ENCODE assay signal across 10 cellular contexts in the genomic region with DNA sequence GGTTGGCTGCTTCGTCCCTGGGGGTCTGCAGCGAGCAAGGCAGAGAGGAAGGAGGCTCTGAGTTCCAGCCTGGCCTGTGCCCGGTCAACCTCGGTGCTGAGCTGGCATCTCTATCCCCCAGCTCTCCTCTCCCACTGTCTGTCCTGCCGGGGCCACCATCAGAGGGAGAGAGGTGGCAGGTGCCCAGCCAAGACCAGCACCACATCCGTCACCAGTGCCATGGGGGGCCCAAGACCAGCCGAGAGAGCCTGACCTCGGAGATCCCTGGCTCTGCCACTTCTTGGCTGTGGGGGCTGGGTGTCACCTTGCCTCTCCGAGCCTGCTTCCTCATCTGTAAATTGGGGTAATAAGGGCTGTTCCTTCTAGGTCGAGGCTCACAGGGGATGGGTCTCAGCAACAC. TPM values are rescaled to one million over a fixed set of nuclear protein-coding genes. Genes with fewer than 3 reads are reported as not detected.
A peak's percentile ranks its signal among the peaks of the same experiment; 100 is the strongest.
DNase-seq lines count a peak whose midpoint lies in the region; ATAC-seq and TF ChIP-seq lines count a peak whose summit lies in the region.
"Had no signal": no experiment of that assay in that cellular context is flagged by ENCODE, and none has a peak within 500 bp of the region (broad histone marks: within the 10 kb centered on the region; RNA-seq: fewer than 3 reads in every experiment).

No MANE protein-coding gene starts in this region.

- H4K91ac ChIP-seq in IMR-90 (ENCODE audit: insufficient read depth, low read depth, low read length), result no peak overlapping the region

- no peak overlapping the region for H4K5ac ChIP-seq in IMR-90 (ENCODE audit: low read depth, low read length)

- no peak overlapping the region for H2BK5ac ChIP-seq in IMR-90 (ENCODE audit: low read depth, low read length, poor library complexity, severe bottlenecking)

- H2BK20ac ChIP-seq in IMR-90 (ENCODE audit: low read depth, low read length), result no peak overlapping the region

- no peak overlapping the region for H3K56ac ChIP-seq in IMR-90 (ENCODE audit: extremely low read depth, insufficient read depth, low read length)

- H2AFZ ChIP-seq in IMR-90 (replicated peaks; ENCODE audit: low read length, poor library complexity), result peak overlapping the region; percentile 33

- dilution Hi-C loops in IMR-90 (cut with HindIII; ENCODE audit: low sequenced_read_pairs, unreplicated experiment), result no loop called here

- POLR2A ChIA-PET in IMR-90 (lab: Charles Lee; ENCODE audit: unreplicated experiment), result interaction anchor here (0.6 kb wide), 1 partner anchor 71 kb away, joined by 3 read pairs; no protein-coding TSS in a partner anchor

- H3K27me3 ChIP-seq in IMR-90 (ENCODE audit: control insufficient read depth, insufficient read depth, low read length) (no peaks in the 10 kb centered on the region), duodenal mucosa (ENCODE audit: control insufficient read depth in 1 of 2, insufficient read depth in 2 of 2, low read length in 2 of 2) (no peaks in the 10 kb centered on the region)

- H2AK5ac ChIP-seq in IMR-90 (ENCODE audit: low read depth, low read length), result peak overlapping the region; percentile 59; the same call in 1 of the 2 replicates

- H3K4me1 ChIP-seq in IMR-90 (ENCODE audit: control insufficient read depth, insufficient read depth, low read length), result peaks cover 5% of the 10 kb centered on the region; the same call in 1 of the 2 replicates
- peaks cover 26 to 44% of the 10 kb centered on the region in 2 donors for H3K4me1 ChIP-seq in duodenal mucosa (ENCODE audit: control insufficient read depth in 1 of 2, insufficient read depth in 2 of 2, low read length in 2 of 2)

- in situ Hi-C loops in IMR-90 (cut with MboI; ENCODE audit: low sequenced_read_pairs), result no loop called here

- H3K4ac ChIP-seq in IMR-90 (ENCODE audit: low read depth, low read length), result no peak overlapping the region

- H3K36me3 ChIP-seq in IMR-90 (ENCODE audit: control insufficient read depth, insufficient read depth, low read length), result no peaks in the 10 kb centered on the region
- H3K36me3 ChIP-seq in duodenal mucosa (ENCODE audit: control insufficient read depth in 1 of 2, insufficient read depth in 2 of 2, low read length in 2 of 2), result no peaks in the 10 kb centered on the region

- intact Hi-C loops in IMR-90 (cut with micrococcal nuclease), result no loop called here

- H4K8ac ChIP-seq in IMR-90 (ENCODE audit: low read depth in 2 of 2, low read length in 2 of 2), result no peak overlapping the region

- no TSS peak for BruUV-seq in IMR-90 (replicated peaks; lab: Mats Ljungman, UMichigan)

- CTCF ChIA-PET in IMR-90 (lab: Yijun Ruan, JAX), result no interaction called here

- no peak for DNase-seq in IMR-90
- DNase-seq in NOMO-1 treated with dmso at 0.1 percent for 144 hours (lab: John Stamatoyannopoulos, UW; ENCODE audit: unreplicated experiment), result peak; percentile 46
- DNase-seq in stimulated activated CD4-positive, alpha-beta T cell treated with anti-CD3 and anti-CD28 coated beads, Interleukin-4, amount 100 ng/mL, for 4 hours, result no peak
- DNase-seq in SK-N-DZ (ENCODE audit: low spot score), result no peak
- DNase-seq in COLO668 (lab: John Stamatoyannopoulos, UW; ENCODE audit: unreplicated experiment), result no peak
- DNase-seq: NCI-H2081 treated with DMSO at 0.1 percent for 48 hours had no signal

- H3K9me3 ChIP-seq in IMR-90 (ENCODE audit: control insufficient read depth, insufficient read depth, low read length), result no peaks in the 10 kb centered on the region
- H3K9me3 ChIP-seq in duodenal mucosa (ENCODE audit: control insufficient read depth in 1 of 2, low read length in 2 of 2), result no peaks in the 10 kb centered on the region

- no peaks in the 10 kb centered on the region for H4K20me1 ChIP-seq in IMR-90 (ENCODE audit: insufficient read depth, low read length)

- ATAC-seq in IMR-90 (ENCODE audit: low read depth), result no peak

- no peak overlapping the region for H3K27ac ChIP-seq in IMR-90 (ENCODE audit: insufficient read depth, low read length)
- H3K27ac ChIP-seq in duodenal mucosa (ENCODE audit: low read depth, low read length), result peak overlapping the region; percentile 20
- H3K27ac ChIP-seq in skin epidermis, result peak overlapping the region in 12 of 21 experiments; percentile 35 to 72 (median 62)

- TF ChIP-seq RAD21 in IMR-90 (IDR thresholded peaks at IDR 0.05; ENCODE audit: low read length), result no peak

- H3K4me3 ChIP-seq in IMR-90 (ENCODE audit: insufficient read depth, low read depth, low read length) (no peak overlapping the region), duodenal mucosa (ENCODE audit: low read depth in 1 of 2, low read length in 2 of 2) (no peak overlapping the region), skin epidermis (peak overlapping the region in 1 of 7 experiments; percentile 14)

- peak overlapping the region; percentile 23 for H2AK9ac ChIP-seq in IMR-90 (replicated peaks; ENCODE audit: low read depth, low read length, poor library complexity)

- TF ChIP-seq CTCF in IMR-90 (conservative IDR thresholded peaks at IDR 0.05; ENCODE audit: low read depth, low read length), result no peak

- H3K4me2 ChIP-seq in IMR-90 (ENCODE audit: low read depth, low read length), result no peak overlapping the region

- H3K9ac ChIP-seq in IMR-90 (ENCODE audit: low read depth, low read length), result no peak overlapping the region
- H3K9ac ChIP-seq in duodenal mucosa (ENCODE audit: low read depth in 1 of 2, low read length in 2 of 2), result peak overlapping the region in 1 of 2 donors; percentile 49

- TF ChIP-seq POLR2A in IMR-90 (IDR thresholded peaks at IDR 0.05; ENCODE audit: low read depth, low read length), result no peak

- H2BK120ac ChIP-seq in IMR-90 (ENCODE audit: low read depth, low read length), result no peak overlapping the region

- H3K9me1 ChIP-seq in IMR-90 (ENCODE audit: insufficient read depth, low read length), result no peaks in the 10 kb centered on the region

- WGBS in IMR-90 (ENCODE audit: extremely low coverage in 2 of 2, insufficient read length in 1 of 2), 2 experiments, result no CpG with 5 or more reads among the region's 10 CpGs

- no peak overlapping the region for H3K23ac ChIP-seq in IMR-90 (ENCODE audit: low read depth, low read length)

- H3K79me1 ChIP-seq in IMR-90 (ENCODE audit: low read depth in 1 of 2, low read length in 2 of 2), result no peaks in the 10 kb centered on the region

- H3K18ac ChIP-seq in IMR-90 (ENCODE audit: low read depth, low read length), result no peak overlapping the region

- no peak overlapping the region for H2BK15ac ChIP-seq in IMR-90 (ENCODE audit: low read depth, low read length)

- no peak overlapping the region for H3K14ac ChIP-seq in IMR-90 (replicated peaks; ENCODE audit: low read depth, low read length)

TF ChIP-seq in IMR-90, 13 proteins besides CTCF, POLR2A, EP300 and RAD21 (continues in another document):
- TF ChIP-seq MAFK (IDR thresholded peaks at IDR 0.05; ENCODE audit: low read depth, low read length) (no peak), MXI1 (IDR thresholded peaks at IDR 0.05; ENCODE audit: borderline replicate concordance, low read depth, low read length) (no peak), CHD1 (IDR thresholded peaks at IDR 0.05; ENCODE audit: low read depth, low read length) (no peak), RCOR1 (IDR thresholded peaks at IDR 0.05; ENCODE audit: insufficient replicate concordance, low read length) (no peak), CEBPB (IDR thresholded peaks at IDR 0.05; ENCODE audit: low read depth, low read length) (no peak), BHLHE40 (IDR thresholded peaks at IDR 0.05; ENCODE audit: low read depth, low read length) (no peak), RFX5 (IDR thresholded peaks at IDR 0.05; ENCODE audit: low read depth, low read length) (no peak), FOS (IDR thresholded peaks at IDR 0.05; ENCODE audit: low read depth, low read length) (no peak), MAZ (IDR thresholded peaks at IDR 0.05; ENCODE audit: borderline replicate concordance, low read depth, low read length) (no peak), SMC3 (IDR thresholded peaks at IDR 0.05; ENCODE audit: low read depth, low read length) (no peak)
- TF ChIP-seq, protein P1, sequence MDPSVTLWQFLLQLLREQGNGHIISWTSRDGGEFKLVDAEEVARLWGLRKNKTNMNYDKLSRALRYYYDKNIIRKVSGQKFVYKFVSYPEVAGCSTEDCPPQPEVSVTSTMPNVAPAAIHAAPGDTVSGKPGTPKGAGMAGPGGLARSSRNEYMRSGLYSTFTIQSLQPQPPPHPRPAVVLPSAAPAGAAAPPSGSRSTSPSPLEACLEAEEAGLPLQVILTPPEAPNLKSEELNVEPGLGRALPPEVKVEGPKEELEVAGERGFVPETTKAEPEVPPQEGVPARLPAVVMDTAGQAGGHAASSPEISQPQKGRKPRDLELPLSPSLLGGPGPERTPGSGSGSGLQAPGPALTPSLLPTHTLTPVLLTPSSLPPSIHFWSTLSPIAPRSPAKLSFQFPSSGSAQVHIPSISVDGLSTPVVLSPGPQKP (IDR thresholded peaks at IDR 0.05; ENCODE audit: borderline replicate concordance, low read depth, low read length), result no peak
- TF ChIP-seq, protein P2, sequence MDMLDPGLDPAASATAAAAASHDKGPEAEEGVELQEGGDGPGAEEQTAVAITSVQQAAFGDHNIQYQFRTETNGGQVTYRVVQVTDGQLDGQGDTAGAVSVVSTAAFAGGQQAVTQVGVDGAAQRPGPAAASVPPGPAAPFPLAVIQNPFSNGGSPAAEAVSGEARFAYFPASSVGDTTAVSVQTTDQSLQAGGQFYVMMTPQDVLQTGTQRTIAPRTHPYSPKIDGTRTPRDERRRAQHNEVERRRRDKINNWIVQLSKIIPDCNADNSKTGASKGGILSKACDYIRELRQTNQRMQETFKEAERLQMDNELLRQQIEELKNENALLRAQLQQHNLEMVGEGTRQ (IDR thresholded peaks at IDR 0.05; ENCODE audit: low read depth, low read length), result no peak

RNA-seq across cellular contexts. Expression of a gene that starts 0.6 kb away (rescaled TPM):
- not detected in 2 replicates for total RNA-seq in IMR-90 (2012; rRNA removed)
- polyA plus RNA-seq in IMR-90 (2012; rRNA removed), result not detected in 2 replicates
- polyA plus RNA-seq in IMR-90 (2012; cell fraction: cytosol; rRNA removed), result not detected in 2 replicates
- 0.09 and 0.10 TPM in 2 replicates for polyA plus RNA-seq in IMR-90 (2012; cell fraction: nucleus; rRNA removed; ENCODE audit: low replicate concordance)
- not detected in 2 replicates for polyA plus RNA-seq in SK-N-DZ (2014; cell fraction: cytosol; rRNA removed)
- polyA plus RNA-seq in SK-N-DZ (2014; cell fraction: nucleus; rRNA removed), result 0.05 and 0.23 TPM in 2 replicates
- total RNA-seq: glomerular endothelial cell, SK-MEL-5 had no signal

RNA-seq across cellular contexts. Expression of a gene that starts 24.0 kb away (rescaled TPM):
- total RNA-seq in IMR-90 (2012; rRNA removed), result 4.1 and 4.2 TPM in 2 replicates
- polyA plus RNA-seq in IMR-90 (2012; rRNA removed), result 7.7 and 8.2 TPM in 2 replicates
- 4.6 and 6.1 TPM in 2 replicates for polyA plus RNA-seq in IMR-90 (2012; cell fraction: cytosol; rRNA removed)
- polyA plus RNA-seq in IMR-90 (2012; cell fraction: nucleus; rRNA removed; ENCODE audit: low replicate concordance), result 18.8 and 32.0 TPM in 2 replicates
- polyA plus RNA-seq in SK-N-DZ (2014; cell fraction: cytosol; rRNA removed), result 7.0 and 7.4 TPM in 2 replicates
- 17.1 and 18.6 TPM in 2 replicates for polyA plus RNA-seq in SK-N-DZ (2014; cell fraction: nucleus; rRNA removed)

RNA-seq across cellular contexts. Expression of a gene that starts 47.4 kb away (rescaled TPM):
- total RNA-seq in IMR-90 (2012; rRNA removed), result 0.18 and 0.28 TPM in 2 replicates
- polyA plus RNA-seq in IMR-90 (2012; rRNA removed), result 0.63 and 0.76 TPM in 2 replicates
- polyA plus RNA-seq in IMR-90 (2012; cell fraction: cytosol; rRNA removed), result 0.56 and 1.3 TPM in 2 replicates
- polyA plus RNA-seq in IMR-90 (2012; cell fraction: nucleus; rRNA removed; ENCODE audit: low replicate concordance), result 2.3 and 3.6 TPM in 2 replicates
- polyA plus RNA-seq in SK-N-DZ (2014; cell fraction: cytosol; rRNA removed), result 0.67 and 1.9 TPM in 2 replicates
- 0.70 and 0.73 TPM in 2 replicates for polyA plus RNA-seq in SK-N-DZ (2014; cell fraction: nucleus; rRNA removed)
